Comparison of ENCODE assay signal across 17 cellular contexts in genomic region chr12:131025939-131026702, GRCh38.
"Had no signal": no experiment of that assay in that cellular context is flagged by ENCODE, and none has a peak within 500 bp of the region (broad histone marks: within the 10 kb centered on the region; RNA-seq: fewer than 3 reads in every experiment).

No MANE protein-coding gene starts in this region.

- ATAC-seq: activated CD8-positive, alpha-beta T cell treated with anti-CD3 and anti-CD28 coated beads, Interleukin-2, amount 10 ng/mL, durations not matched to agents 7 days and 5 days; stimulated activated naive B cell treated with anti-CD40 and anti-IgM and Interleukin-4, amounts not matched to agents 10 μg/mL and 1 μg/mL and 100 μg/mL, for 72 hours had no signal

- H3K27ac Mint-ChIP-seq: activated CD4-positive, alpha-beta T cell treated with anti-CD3 and anti-CD28 coated beads, Interleukin-2, amount 10 ng/mL, durations not matched to agents 24 days and 14 days; activated CD8-positive, alpha-beta T cell treated with anti-CD3 and anti-CD28 coated beads, Interleukin-2, amount 10 ng/mL, durations not matched to agents 7 days and 5 days; activated naive CD4-positive, alpha-beta T cell treated with anti-CD3 and anti-CD28 coated beads, Interleukin-2, amount 50 U/mL, for 24 hours; nephron; stimulated activated naive B cell treated with anti-CD40 and anti-IgM and Interleukin-4, amounts not matched to agents 10 μg/mL and 1 μg/mL and 100 μg/mL, for 72 hours had no signal

- H3K9me3 ChIP-seq: tibial artery, uterus had no signal

- FAIRE-seq: colon, kidney had no signal

- H3K4me3 Mint-ChIP-seq: activated CD4-positive, alpha-beta T cell treated with anti-CD3 and anti-CD28 coated beads, Interleukin-2, amount 10 ng/mL, durations not matched to agents 24 days and 14 days; activated CD8-positive, alpha-beta T cell treated with anti-CD3 and anti-CD28 coated beads, Interleukin-2, amount 10 ng/mL, durations not matched to agents 7 days and 5 days; activated naive CD4-positive, alpha-beta T cell treated with anti-CD3 and anti-CD28 coated beads, Interleukin-2, amount 50 U/mL, for 24 hours; nephron; stimulated activated naive B cell treated with anti-CD40 and anti-IgM and Interleukin-4, amounts not matched to agents 10 μg/mL and 1 μg/mL and 100 μg/mL, for 72 hours had no signal

- H3K27me3 Mint-ChIP-seq: activated CD4-positive, alpha-beta T cell treated with anti-CD3 and anti-CD28 coated beads, Interleukin-2, amount 10 ng/mL, durations not matched to agents 24 days and 14 days; activated naive CD4-positive, alpha-beta T cell treated with anti-CD3 and anti-CD28 coated beads, Interleukin-2, amount 50 U/mL, for 24 hours had no signal

- H3K36me3 ChIP-seq: tibial artery, uterus had no signal

- H3K4me1 ChIP-seq: tibial artery, uterus had no signal

- H3K4me3 ChIP-seq: tibial artery, uterus had no signal

- H3K27ac ChIP-seq: tibial artery, uterus had no signal

- H3K27me3 ChIP-seq: tibial artery, uterus had no signal

- H3K36me3 Mint-ChIP-seq: activated naive CD4-positive, alpha-beta T cell treated with anti-CD3 and anti-CD28 coated beads, Interleukin-2, amount 50 U/mL, for 24 hours; stimulated activated naive B cell treated with anti-CD40 and anti-IgM and Interleukin-4, amounts not matched to agents 10 μg/mL and 1 μg/mL and 100 μg/mL, for 72 hours had no signal

- H3K9me3 Mint-ChIP-seq: activated CD4-positive, alpha-beta T cell treated with anti-CD3 and anti-CD28 coated beads, Interleukin-2, amount 10 ng/mL, durations not matched to agents 24 days and 14 days; activated naive CD4-positive, alpha-beta T cell treated with anti-CD3 and anti-CD28 coated beads, Interleukin-2, amount 50 U/mL, for 24 hours; nephron; stimulated activated naive B cell treated with anti-CD40 and anti-IgM and Interleukin-4, amounts not matched to agents 10 μg/mL and 1 μg/mL and 100 μg/mL, for 72 hours had no signal

- DNase-seq: activated CD4-positive, alpha-beta T cell treated with anti-CD3 and anti-CD28 coated beads, Interleukin-2, amount 10 ng/mL, durations not matched to agents 24 days and 14 days; activated CD4-positive, CD25-positive, alpha-beta regulatory T cell; activated CD8-positive, alpha-beta memory T cell treated with anti-CD3 and anti-CD28 coated beads, Interleukin-2, amount 50 U/mL, for 4 hours; activated CD8-positive, alpha-beta T cell treated with anti-CD3 and anti-CD28 coated beads, Interleukin-2, amount 10 ng/mL, durations not matched to agents 7 days and 5 days; activated effector memory CD4-positive, alpha-beta T cell treated with anti-CD3 and anti-CD28 coated beads, Interleukin-2, amount 50 U/mL, for 16 hours; activated T-cell treated with anti-CD3 and anti-CD28 coated beads, Interleukin-2, amount 50 U/mL, for 48 hours; erythroblast; kidney; mesendoderm; stimulated activated CD4-positive, alpha-beta T cell treated with anti-CD3 and anti-CD28 coated beads, Interleukin-2, amount 100 ng/mL, for 48 hours; stimulated activated naive B cell treated with anti-CD40 and anti-IgM and Interleukin-4, amounts not matched to agents 10 μg/mL and 1 μg/mL and 100 μg/mL, for 72 hours; T-helper 2 cell; tibial artery; uterus had no signal

- H3K4me1 Mint-ChIP-seq: activated CD4-positive, alpha-beta T cell treated with anti-CD3 and anti-CD28 coated beads, Interleukin-2, amount 10 ng/mL, durations not matched to agents 24 days and 14 days; activated naive CD4-positive, alpha-beta T cell treated with anti-CD3 and anti-CD28 coated beads, Interleukin-2, amount 50 U/mL, for 24 hours had no signal
